In genomic region chr21:33399821-33400220, GRCh38 we compare ENCODE assay signal across 15 cellular contexts.
"Had no signal": no experiment of that assay in that cellular context is flagged by ENCODE, and none has a peak within 500 bp of the region (broad histone marks: within the 10 kb centered on the region; RNA-seq: fewer than 3 reads in every experiment).

No MANE protein-coding gene starts in this region.

- H3K27ac Mint-ChIP-seq: activated naive CD8-positive, alpha-beta T cell had no signal

- H3K4me3 Mint-ChIP-seq: activated naive CD8-positive, alpha-beta T cell had no signal

- H3K27me3 Mint-ChIP-seq: activated naive CD8-positive, alpha-beta T cell had no signal

- H3K9me3 ChIP-seq: esophagus squamous epithelium, heart right ventricle, left lung, tibial nerve had no signal

- H3K4me3 ChIP-seq: esophagus squamous epithelium, heart right ventricle, left lung, skin epidermis, tibial nerve had no signal

- H3K27me3 ChIP-seq: heart right ventricle, left lung, tibial nerve had no signal

- ATAC-seq: heart right ventricle, left lung had no signal

- H3K36me3 Mint-ChIP-seq: activated naive CD8-positive, alpha-beta T cell had no signal

- DNase-seq: activated CD4-positive, CD25-positive, alpha-beta regulatory T cell; activated effector memory CD4-positive, alpha-beta T cell treated with Interleukin-2 at 50 U/mL for 16 hours; activated T-cell treated with anti-CD3 and anti-CD28 coated beads, Interleukin-2, amount 50 U/mL, for 1 hour; aorta; esophagus squamous epithelium; foreskin fibroblast; heart right ventricle; islet precursor cell; left lung; mesendoderm; posterior cingulate gyrus; T-helper 2 cell had no signal

- H3K36me3 ChIP-seq: esophagus squamous epithelium, heart right ventricle, left lung, tibial nerve had no signal

- H3K27ac ChIP-seq: esophagus squamous epithelium had no signal
